19 cellular contexts compared by ENCODE assay signal in the genomic region with DNA sequence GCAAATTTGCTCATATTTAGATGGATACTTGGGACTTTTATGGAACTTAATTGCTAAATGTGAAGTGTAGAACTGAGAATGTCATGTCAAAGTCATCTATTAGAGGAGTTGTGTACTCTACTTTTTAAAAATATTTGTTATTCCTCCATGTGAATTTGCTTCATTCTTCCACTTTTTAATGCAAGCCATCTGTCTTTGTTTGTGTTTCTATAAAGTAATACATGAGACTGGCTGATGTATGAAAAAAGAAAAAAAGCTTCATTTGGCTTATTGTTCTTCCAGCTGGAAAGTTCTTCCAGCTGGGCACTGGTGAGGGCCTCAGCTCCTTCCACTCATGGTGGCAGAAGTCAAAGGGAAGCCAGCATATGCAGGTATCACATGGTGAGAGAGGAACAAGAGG.
"Had no signal": no experiment of that assay in that cellular context is flagged by ENCODE, and none has a peak within 500 bp of the region (broad histone marks: within the 10 kb centered on the region; RNA-seq: fewer than 3 reads in every experiment).

No MANE protein-coding gene starts in this region.

- H3K4me2 ChIP-seq: SK-N-SH had no signal

- H3K27ac ChIP-seq: HL-60 had no signal

- H3K9me3 ChIP-seq: SK-N-SH had no signal

- FAIRE-seq: HTR-8/SVneo, RCC 7860 had no signal

- H3K9ac ChIP-seq: SK-N-SH had no signal

- DNase-seq: KBM-7, NCI-H1092, NCI-H1105 treated with DMSO at 0.1 percent for 48 hours, NCI-H1417 treated with DMSO at 0.1 percent for 48 hours, NCI-H146, NCI-H187, NCI-H2029, NCI-H2081 treated with DMSO at 0.1 percent for 48 hours, NCI-H2227 treated with DMSO at 0.1 percent for 48 hours, NCI-H524 treated with DMSO at 0.1 percent for 48 hours, NCI-H69, NCI-H774, RPMI8226, SHP77, SK-N-SH, SW 1271 had no signal
